In the genomic region with DNA sequence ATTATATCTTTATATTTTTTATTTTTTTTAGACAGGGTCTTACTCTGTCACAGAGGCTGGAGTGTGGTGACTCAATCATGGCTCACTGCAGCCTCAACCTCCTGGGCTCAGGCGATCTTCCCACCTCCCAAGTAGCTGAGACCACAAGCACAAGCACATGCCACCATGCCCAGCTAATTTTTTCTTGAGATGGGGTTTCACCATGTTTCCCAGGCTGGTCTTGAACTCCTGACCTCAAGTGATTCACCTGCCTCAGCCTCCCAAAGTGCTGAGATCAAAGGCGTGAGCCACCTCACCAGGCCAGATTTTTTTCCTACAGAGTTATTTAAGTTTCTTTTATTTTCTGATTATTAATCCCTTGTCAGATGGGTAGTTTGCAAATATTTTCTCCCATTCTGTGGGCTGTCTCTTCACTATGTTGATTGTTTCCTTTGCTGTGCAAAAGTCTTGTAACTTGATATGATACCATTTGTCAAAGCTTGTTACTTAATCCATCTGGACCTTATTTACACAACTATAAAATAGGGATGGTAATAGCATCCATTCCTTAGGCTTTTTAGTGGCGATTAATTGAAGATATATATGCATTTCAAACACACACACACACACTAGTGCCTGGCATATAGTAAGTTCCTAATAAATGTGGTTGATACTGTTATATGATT, we compare ENCODE assay signal across 14 cellular contexts.
DNase-seq lines count a peak whose midpoint lies in the region; ATAC-seq lines count a peak whose summit lies in the region.
"Had no signal": no experiment of that assay in that cellular context is flagged by ENCODE, and none has a peak within 500 bp of the region (broad histone marks: within the 10 kb centered on the region; RNA-seq: fewer than 3 reads in every experiment).

No MANE protein-coding gene starts in this region.

- H3K27ac Mint-ChIP-seq in stimulated activated naive CD8-positive, alpha-beta T cell treated with anti-CD3 and anti-CD28 coated beads, Interleukin-15, Interleukin-2, amounts not matched to agents 100 ng/mL and 50 ng/mL, for 24 hours, result peak overlapping the region; percentile 95

- ATAC-seq in GM18907 (IDR thresholded peaks at IDR 0.05; ENCODE audit: unreplicated experiment), result no peak
- ATAC-seq: GM12878 had no signal

- peak overlapping the region; percentile 14 for H3K4me3 Mint-ChIP-seq in stimulated activated naive CD8-positive, alpha-beta T cell treated with anti-CD3 and anti-CD28 coated beads, Interleukin-15, Interleukin-2, amounts not matched to agents 100 ng/mL and 50 ng/mL, for 24 hours
- H3K4me3 Mint-ChIP-seq: CD8-positive, alpha-beta memory T cell had no signal

- no peaks in the 10 kb centered on the region for H3K27me3 Mint-ChIP-seq in stimulated activated naive CD8-positive, alpha-beta T cell treated with anti-CD3 and anti-CD28 coated beads, Interleukin-15, Interleukin-2, amounts not matched to agents 100 ng/mL and 50 ng/mL, for 24 hours
- H3K27me3 Mint-ChIP-seq: CD8-positive, alpha-beta memory T cell had no signal

- peak; percentile 35 for DNase-seq in stimulated activated CD4-positive, alpha-beta T cell treated with anti-CD3 and anti-CD28 coated beads, Interleukin-1b, Interleukin-23, amount 100 ng/mL, for 48 hours
- no peak for DNase-seq in stimulated activated CD4-positive, alpha-beta T cell treated with anti-CD3 and anti-CD28 coated beads, Interleukin-2, amount 100 ng/mL, for 48 hours
- DNase-seq in NCI-H2171 treated with DMSO at 0.1 percent for 48 hours (lab: John Stamatoyannopoulos, UW) (peak; percentile 85), astrocyte of the hippocampus (ENCODE audit: low read depth, low spot score) (peak; percentile 81), UCSD-AML1 (lab: John Stamatoyannopoulos, UW; ENCODE audit: unreplicated experiment) (no peak), pons (ENCODE audit: low spot score) (no peak)
- DNase-seq: CD8-positive, alpha-beta memory T cell; effector CD8-positive, alpha-beta T cell; midbrain; NCI-H1048; transverse colon had no signal

- no peaks in the 10 kb centered on the region for H3K36me3 Mint-ChIP-seq in stimulated activated naive CD8-positive, alpha-beta T cell treated with anti-CD3 and anti-CD28 coated beads, Interleukin-15, Interleukin-2, amounts not matched to agents 100 ng/mL and 50 ng/mL, for 24 hours (ENCODE audit: low read depth)
- H3K36me3 Mint-ChIP-seq: CD8-positive, alpha-beta memory T cell had no signal

- peaks cover 5% of the 10 kb centered on the region for H3K9me3 Mint-ChIP-seq in stimulated activated naive CD8-positive, alpha-beta T cell treated with anti-CD3 and anti-CD28 coated beads, Interleukin-15, Interleukin-2, amounts not matched to agents 100 ng/mL and 50 ng/mL, for 24 hours
- H3K9me3 Mint-ChIP-seq: CD8-positive, alpha-beta memory T cell had no signal

- peaks cover 92% of the 10 kb centered on the region for H3K4me1 Mint-ChIP-seq in stimulated activated naive CD8-positive, alpha-beta T cell treated with anti-CD3 and anti-CD28 coated beads, Interleukin-15, Interleukin-2, amounts not matched to agents 100 ng/mL and 50 ng/mL, for 24 hours (ENCODE audit: low read depth)

Comparison
In these comparisons a context has a peak if more than half of its experiments do, and no peak if none do; other contexts are left out.
1. DNase-seq: peak in stimulated activated CD4-positive, alpha-beta T cell treated with anti-CD3 and anti-CD28 coated beads, Interleukin-1b, Interleukin-23, amount 100 ng/mL, for 48 hours (single experiment), NCI-H2171 treated with DMSO at 0.1 percent for 48 hours (single experiment) and astrocyte of the hippocampus (single experiment); none in stimulated activated CD4-positive, alpha-beta T cell treated with anti-CD3 and anti-CD28 coated beads, Interleukin-2, amount 100 ng/mL, for 48 hours (0 of 2), UCSD-AML1 (single experiment) and pons (single experiment).